9 cellular contexts compared by ENCODE assay signal in genomic region chr4:168154546-168155277, GRCh38.
"Had no signal": no experiment of that assay in that cellular context is flagged by ENCODE, and none has a peak within 500 bp of the region (broad histone marks: within the 10 kb centered on the region; RNA-seq: fewer than 3 reads in every experiment).

No MANE protein-coding gene starts in this region.

- H3K4me1 ChIP-seq: adrenal gland, left ventricle myocardium inferior, testis, uterus had no signal

- H3K4me3 Mint-ChIP-seq: activated naive CD4-positive, alpha-beta T cell treated with anti-CD3 and anti-CD28 coated beads, Interleukin-2, amount 10 ng/mL, durations not matched to agents 7 days and 5 days; natural killer cell; stimulated activated effector memory CD8-positive, alpha-beta T cell treated with anti-CD3 and anti-CD28 coated beads, Interleukin-12 subunit alpha, Interleukin-12 subunit beta, amount 100 ng/mL, for 72 hours; WTC11 had no signal

- H3K9me3 ChIP-seq: adrenal gland, testis, uterus had no signal

- H3K9me3 Mint-ChIP-seq: activated naive CD4-positive, alpha-beta T cell treated with anti-CD3 and anti-CD28 coated beads, Interleukin-2, amount 10 ng/mL, durations not matched to agents 7 days and 5 days; stimulated activated effector memory CD8-positive, alpha-beta T cell treated with anti-CD3 and anti-CD28 coated beads, Interleukin-12 subunit alpha, Interleukin-12 subunit beta, amount 100 ng/mL, for 72 hours had no signal

- H3K4me3 ChIP-seq: hepatocyte, testis had no signal

- DNase-seq: natural killer cell had no signal

- H3K27me3 ChIP-seq: adrenal gland, hepatocyte, testis, uterus had no signal

- H3K27ac ChIP-seq: adrenal gland, hepatocyte, left ventricle myocardium inferior, testis, uterus had no signal

- ATAC-seq: WTC11 had no signal

- H3K27ac Mint-ChIP-seq: activated naive CD4-positive, alpha-beta T cell treated with anti-CD3 and anti-CD28 coated beads, Interleukin-2, amount 10 ng/mL, durations not matched to agents 7 days and 5 days; natural killer cell; stimulated activated effector memory CD8-positive, alpha-beta T cell treated with anti-CD3 and anti-CD28 coated beads, Interleukin-12 subunit alpha, Interleukin-12 subunit beta, amount 100 ng/mL, for 72 hours; WTC11 had no signal

- H3K36me3 Mint-ChIP-seq: activated naive CD4-positive, alpha-beta T cell treated with anti-CD3 and anti-CD28 coated beads, Interleukin-2, amount 10 ng/mL, durations not matched to agents 7 days and 5 days; natural killer cell; stimulated activated effector memory CD8-positive, alpha-beta T cell treated with anti-CD3 and anti-CD28 coated beads, Interleukin-12 subunit alpha, Interleukin-12 subunit beta, amount 100 ng/mL, for 72 hours had no signal

- H3K36me3 ChIP-seq: adrenal gland, left ventricle myocardium inferior, uterus had no signal

- H2AFZ ChIP-seq: hepatocyte had no signal

- H3K79me2 ChIP-seq: hepatocyte had no signal
